ENCODE assay signal across 18 cellular contexts in the genomic region with DNA sequence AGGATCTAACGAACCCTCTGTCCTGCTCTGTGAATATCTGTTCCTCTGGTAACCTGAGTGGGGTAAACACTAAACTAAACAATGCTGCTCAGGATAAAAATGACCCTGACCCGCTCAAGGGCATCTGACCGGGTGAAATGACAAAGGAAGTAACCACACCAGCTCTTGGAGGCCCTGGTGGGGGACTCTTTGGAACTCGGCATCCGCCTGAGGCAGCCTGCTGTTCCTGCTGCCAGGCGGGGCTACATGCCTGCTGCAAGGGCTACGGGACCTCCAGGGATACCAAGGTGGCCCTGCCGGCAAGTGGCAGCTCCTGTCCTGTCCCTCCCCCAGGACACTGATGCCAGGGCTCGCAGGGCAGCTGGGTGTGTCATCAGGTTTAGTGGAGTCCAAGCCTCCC.
"Had no signal": no experiment of that assay in that cellular context is flagged by ENCODE, and none has a peak within 500 bp of the region (broad histone marks: within the 10 kb centered on the region; RNA-seq: fewer than 3 reads in every experiment).

No MANE protein-coding gene starts in this region.

- H3K4me3 ChIP-seq: dorsolateral prefrontal cortex, left lung, suprapubic skin, tibial artery, upper lobe of right lung, vagina had no signal

- DNase-seq: cortex of kidney; dorsolateral prefrontal cortex; effector CD8-positive, alpha-beta T cell; foreskin melanocyte; head of caudate nucleus; hypothalamus; kidney glomerular epithelial cell; mesendoderm; naive B cell; small intestine; stimulated activated CD4-positive, alpha-beta T cell treated with anti-CD3 and anti-CD28 coated beads, Interleukin-2, amount 100 ng/mL, for 48 hours; stimulated activated naive CD4-positive, alpha-beta T cell treated with Interleukin-2 at 50 U/mL for 16 hours; tibial artery; upper lobe of right lung had no signal

- H3K27ac Mint-ChIP-seq: nephron had no signal

- H3K4me3 Mint-ChIP-seq: naive B cell, nephron had no signal

- H3K27me3 ChIP-seq: dorsolateral prefrontal cortex, left lung, suprapubic skin, tibial artery, upper lobe of right lung, vagina had no signal

- H3K9me3 ChIP-seq: left lung, suprapubic skin, tibial artery, upper lobe of right lung, vagina had no signal

- ATAC-seq: left lung, upper lobe of right lung had no signal

- H3K27me3 Mint-ChIP-seq: naive B cell had no signal

- H3K4me1 Mint-ChIP-seq: naive B cell, nephron had no signal

- H3K4me1 ChIP-seq: left lung, suprapubic skin, tibial artery, upper lobe of right lung, vagina had no signal

- H3K9me3 Mint-ChIP-seq: naive B cell, nephron had no signal

- H3K27ac ChIP-seq: left lung, suprapubic skin, tibial artery, upper lobe of right lung, vagina had no signal
